Comparison of ENCODE assay signal across 11 cellular contexts in the genomic region with DNA sequence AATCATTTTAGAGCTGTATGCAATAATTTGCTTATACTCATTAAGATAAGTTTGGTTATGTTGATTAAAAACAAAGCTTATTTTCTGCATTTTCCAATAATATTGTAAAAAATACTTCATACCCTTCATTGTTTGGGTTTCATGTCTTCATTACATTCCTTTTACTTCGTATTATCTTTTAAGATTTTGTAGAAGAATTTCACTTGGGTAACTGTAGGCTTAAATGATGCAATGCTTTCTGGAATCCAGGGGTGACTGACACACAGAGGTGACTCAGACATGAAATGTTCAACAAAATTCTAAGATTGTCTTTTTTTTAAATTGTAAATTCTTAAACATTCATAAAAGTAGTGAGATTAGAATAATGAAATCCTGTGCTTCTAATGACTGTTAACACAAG. TPM values are rescaled to one million over a fixed set of nuclear protein-coding genes. Genes with fewer than 3 reads are reported as not detected.
A peak's percentile ranks its signal among the peaks of the same experiment; 100 is the strongest.
DNase-seq lines count a peak whose midpoint lies in the region; ATAC-seq and TF ChIP-seq lines count a peak whose summit lies in the region.
"Had no signal": no experiment of that assay in that cellular context is flagged by ENCODE, and none has a peak within 500 bp of the region (broad histone marks: within the 10 kb centered on the region; RNA-seq: fewer than 3 reads in every experiment).

No MANE protein-coding gene starts in this region.

- H3K9me3 ChIP-seq in mesodermal cell (ENCODE audit: control insufficient read depth, low read length) = no peaks in the 10 kb centered on the region

- no peak for TF ChIP-seq POLR2A in NB4 (IDR thresholded peaks at IDR 0.05; ENCODE audit: extremely low read depth, insufficient read length)

- no peak for ATAC-seq in activated CD4-positive, CD25-positive, alpha-beta regulatory T cell treated with anti-CD3 and anti-CD28 coated beads, Interleukin-2, amount 50 U/mL, for 24 hours
- ATAC-seq: stimulated activated naive CD8-positive, alpha-beta T cell treated with anti-CD3 and anti-CD28 coated beads, Interleukin-15, Interleukin-2, amounts not matched to agents 100 U/mL and 50 U/mL, for 24 hours had no signal

- peak overlapping the region; percentile 62 for H3K27ac ChIP-seq in mesodermal cell (ENCODE audit: low read depth, low read length, severe bottlenecking)

- H3K27me3 ChIP-seq in BJ (ENCODE audit: control insufficient read depth, insufficient read depth, low read length) = no peaks in the 10 kb centered on the region

- no CpG with 5 or more reads among the region's 1 CpG for WGBS in mesodermal cell (ENCODE audit: insufficient coverage in 2 of 2), 2 experiments

- H3K36me3 ChIP-seq in BJ (ENCODE audit: control insufficient read depth, insufficient read depth, low read length) (peaks cover 1% of the 10 kb centered on the region; the same call in 1 of the 2 replicates), mesodermal cell (ENCODE audit: control insufficient read depth, insufficient read depth, low read length) (peaks cover 12% of the 10 kb centered on the region)

- TF ChIP-seq CTCF in BJ (IDR thresholded peaks at IDR 0.05; ENCODE audit: insufficient read depth, low read depth, low read length) (no peak), NB4 (IDR thresholded peaks at IDR 0.05; ENCODE audit: low read depth, low read length) (no peak)

- POLR2A ChIA-PET in BJ (lab: Charles Lee) = interaction anchor here (0.6 kb wide), 1 partner anchor 8 kb away, joined by 3 read pairs; no protein-coding TSS in a partner anchor

- H3K4me3 ChIP-seq in BJ (ENCODE audit: low read depth, low read length) (no peak overlapping the region), NB4 (ENCODE audit: low read depth, low read length) (no peak overlapping the region), mesodermal cell (ENCODE audit: extremely low read depth, insufficient read depth, low read length, poor library complexity, severe bottlenecking) (no peak overlapping the region)

- H3K4me1 ChIP-seq in mesodermal cell (ENCODE audit: control insufficient read depth, insufficient read depth, low read length, poor library complexity, severe bottlenecking) = no peaks in the 10 kb centered on the region

- DNase-seq in BJ (ENCODE audit: low read depth) = peak; percentile 62
- peak; percentile 2 for DNase-seq in NB4 (ENCODE audit: low read depth)
- peak; percentile 92 for DNase-seq in dedifferentiated amniotic fluid mesenchymal stem cell (ENCODE audit: extremely low spot score)
- no peak for DNase-seq in KBM-7
- DNase-seq in NCI-H128 (lab: John Stamatoyannopoulos, UW; ENCODE audit: unreplicated experiment) = no peak
- no peak for DNase-seq in activated CD4-positive, CD25-positive, alpha-beta regulatory T cell (lab: John Stamatoyannopoulos, UW)
- DNase-seq: CD4-positive, alpha-beta memory T cell; naive B cell; stimulated activated naive CD8-positive, alpha-beta T cell treated with anti-CD3 and anti-CD28 coated beads, Interleukin-15, Interleukin-2, amounts not matched to agents 100 U/mL and 50 U/mL, for 24 hours had no signal

- CTCF ChIA-PET in BJ (lab: Yijun Ruan, JAX) = interaction anchor here (1.2 kb wide), 1 partner anchor 41 kb away, joined by 4 read pairs; no protein-coding TSS in a partner anchor

- in situ Hi-C loops in KBM-7 (cut with MboI; ENCODE audit: low pct_unique_long_range_greater_than_20kb, low sequenced_read_pairs) = no loop called here

RNA-seq across cellular contexts. Expression of gene FGF2, which starts 47.6 kb away (rescaled TPM):
- 72.7 and 192 TPM in 2 replicates for polyA plus RNA-seq in BJ (2011; rRNA removed)
- polyA minus RNA-seq in BJ (2011; rRNA and poly(A)+ RNA removed) = 127 and 158 TPM in 2 replicates
- 8.5 TPM for polyA plus RNA-seq in mesodermal cell (2013, experiment 1 of 2)
- 7.0 TPM for polyA plus RNA-seq in mesodermal cell (2013, experiment 2 of 2)
- polyA plus RNA-seq: CD4-positive, alpha-beta memory T cell had no signal

RNA-seq across cellular contexts. Expression of gene NUDT6, which starts 48.2 kb away (rescaled TPM):
- 2.4 and 4.3 TPM in 2 replicates for polyA plus RNA-seq in BJ (2011; rRNA removed)
- 0.76 and 0.82 TPM in 2 replicates for polyA minus RNA-seq in BJ (2011; rRNA and poly(A)+ RNA removed)
- polyA plus RNA-seq in mesodermal cell (2013, experiment 1 of 2) = 12.1 TPM
- 14.3 TPM for polyA plus RNA-seq in mesodermal cell (2013, experiment 2 of 2)

Comparison
In these comparisons a context has a peak if more than half of its experiments do, and no peak if none do; other contexts are left out.
1. DNase-seq: peak in BJ (single experiment), NB4 (single experiment) and dedifferentiated amniotic fluid mesenchymal stem cell (single experiment); none in KBM-7 (single experiment), NCI-H128 (single experiment) and activated CD4-positive, CD25-positive, alpha-beta regulatory T cell (0 of 4).